ENCODE assay signal across 8 cellular contexts in genomic region chr3:123642182-123642956, GRCh38. TPM values are rescaled to one million over a fixed set of nuclear protein-coding genes. Genes with fewer than 3 reads are reported as not detected.
A peak's percentile ranks its signal among the peaks of the same experiment; 100 is the strongest.
DNase-seq lines count a peak whose midpoint lies in the region; ATAC-seq and TF ChIP-seq lines count a peak whose summit lies in the region.

No MANE protein-coding gene starts in this region.

- H3K23ac ChIP-seq in neuronal stem cell (ENCODE audit: low read depth, low read length, poor library complexity): no peak overlapping the region

- no peaks in the 10 kb centered on the region for H3K27me3 ChIP-seq in neuronal stem cell (ENCODE audit: control insufficient read depth in 3 of 3, insufficient read depth in 3 of 3, low read depth in 1 of 3, low read length in 3 of 3)

- no peak overlapping the region for H2BK12ac ChIP-seq in neuronal stem cell (ENCODE audit: low read length)

- no peak overlapping the region for H3K9ac ChIP-seq in neuronal stem cell (ENCODE audit: low read depth, low read length, poor library complexity)

- H3K14ac ChIP-seq in neuronal stem cell (ENCODE audit: low read length): no peak overlapping the region

- H3K27ac Mint-ChIP-seq in type B pancreatic cell: peak overlapping the region; percentile 50

- no peak overlapping the region for H2BK15ac ChIP-seq in neuronal stem cell (ENCODE audit: low read length)

- H3K27me3 Mint-ChIP-seq in type B pancreatic cell: no peaks in the 10 kb centered on the region

- peak; percentile 86 for TF ChIP-seq CTCF in type B pancreatic cell (conservative IDR thresholded peaks at IDR 0.05)

- no peak overlapping the region for H4K8ac ChIP-seq in neuronal stem cell (ENCODE audit: low read depth, low read length)

- H3K9me3 Mint-ChIP-seq in type B pancreatic cell: no peaks in the 10 kb centered on the region

- H3K4me2 ChIP-seq in neuronal stem cell (ENCODE audit: insufficient read depth, low read length, poor library complexity, severe bottlenecking): no peak overlapping the region

- H3K4me1 Mint-ChIP-seq in type B pancreatic cell (ENCODE audit: unreplicated experiment): peaks cover 27% of the 10 kb centered on the region

- no peak overlapping the region for H2AFZ ChIP-seq in neuronal stem cell (ENCODE audit: low read length)

- H3K4me3 Mint-ChIP-seq in type B pancreatic cell: no peak overlapping the region

- no peak overlapping the region for H2BK5ac ChIP-seq in neuronal stem cell (ENCODE audit: low read length)

- H2BK120ac ChIP-seq in neuronal stem cell (ENCODE audit: low read depth, low read length): no peak overlapping the region

- WGBS in neuronal stem cell (ENCODE audit: extremely low coverage in 2 of 2, insufficient read length in 2 of 2, insufficient replicate concordance in 1 of 2), 2 donors: no CpG with 5 or more reads among the region's 3 CpGs

- no peak overlapping the region for H3K4me3 ChIP-seq in neuronal stem cell (ENCODE audit: low read length in 2 of 2)

- no peak overlapping the region for H3K27ac ChIP-seq in neuronal stem cell (replicated peaks; ENCODE audit: low read length)

- H3K79me1 ChIP-seq in neuronal stem cell (ENCODE audit: low read depth, low read length): no peaks in the 10 kb centered on the region

- ATAC-seq in GM19468 (IDR thresholded peaks at IDR 0.05; ENCODE audit: extremely low read depth, unreplicated experiment) (peak; percentile 71), HG03565 (IDR thresholded peaks at IDR 0.05; ENCODE audit: unreplicated experiment) (peak; percentile 84)

- H3K36me3 Mint-ChIP-seq in type B pancreatic cell: peaks cover 4% of the 10 kb centered on the region

- H3K18ac ChIP-seq in neuronal stem cell (ENCODE audit: low read length): no peak overlapping the region

- peaks cover 11 to 22% of the 10 kb centered on the region in 2 donors for H3K36me3 ChIP-seq in neuronal stem cell (replicated peaks in 1 of 2; ENCODE audit: control insufficient read depth in 2 of 2, insufficient read depth in 2 of 2, low read length in 2 of 2)

- no peak overlapping the region for H3K4ac ChIP-seq in neuronal stem cell (ENCODE audit: low read length)

- H4K91ac ChIP-seq in neuronal stem cell (ENCODE audit: low read depth, low read length, poor library complexity): no peak overlapping the region

- H3K9me3 ChIP-seq in neuronal stem cell (replicated peaks in 1 of 2; ENCODE audit: control insufficient read depth in 2 of 2, insufficient read depth in 1 of 2, low read depth in 1 of 2, low read length in 2 of 2): no peaks in the 10 kb centered on the region

- H3K4me1 ChIP-seq in neuronal stem cell (ENCODE audit: control insufficient read depth in 2 of 2, insufficient read depth in 1 of 2, low read depth in 1 of 2, low read length in 2 of 2): peaks cover 0 to 6% of the 10 kb centered on the region in 2 donors

- no peak overlapping the region for H2AK5ac ChIP-seq in neuronal stem cell (ENCODE audit: low read depth, low read length)

- DNase-seq in DMS 273 treated with DMSO at 0.1 percent for 48 hours (lab: John Stamatoyannopoulos, UW) (peak; percentile 95), NOMO-1 treated with DMSO at 0.1 percent for 48 hours (lab: John Stamatoyannopoulos, UW; ENCODE audit: unreplicated experiment) (peak; percentile 82), fibroblast of peridontal ligament (ENCODE audit: extremely low read depth) (peak; percentile 93), neuronal stem cell (ENCODE audit: low spot score) (peak; percentile 65), type B pancreatic cell (ENCODE audit: extremely low spot score, unreplicated experiment) (no peak)
- DNase-seq in activated CD8-positive, alpha-beta memory T cell treated with anti-CD3 and anti-CD28 coated beads, Interleukin-2, amount 50 U/mL, for 4 hours: peak; percentile 27

RNA-seq across cellular contexts. Expression of gene HACD2, which starts 57.5 kb away (rescaled TPM):
- 15.9 TPM for polyA plus RNA-seq in neuronal stem cell (2013, experiment 1 of 2)
- polyA plus RNA-seq in neuronal stem cell (2013, experiment 2 of 2): 15.7 TPM
- total RNA-seq in type B pancreatic cell (ENCODE audit: low replicate concordance): 30.4 and 31.9 TPM in 2 replicates
